In genomic region chr14:32560213-32560857, GRCh38 we compare ENCODE assay signal across 9 cellular contexts.
DNase-seq lines count a peak whose midpoint lies in the region; ATAC-seq and TF ChIP-seq lines count a peak whose summit lies in the region.
"Had no signal": no experiment of that assay in that cellular context is flagged by ENCODE, and none has a peak within 500 bp of the region (broad histone marks: within the 10 kb centered on the region; RNA-seq: fewer than 3 reads in every experiment).

No MANE protein-coding gene starts in this region.

- no peak overlapping the region for H3K27ac Mint-ChIP-seq in activated T-helper 17 cell treated with anti-CD3 and anti-CD28 coated beads, Interleukin-2, amount 50 U/mL, for 72 hours
- H3K27ac Mint-ChIP-seq: IgD-negative memory B cell had no signal

- H3K4me1 ChIP-seq in osteoblast (ENCODE audit: insufficient read depth, low read length): peaks cover 15% of the 10 kb centered on the region

- H3K4me2 ChIP-seq in osteoblast (ENCODE audit: insufficient read depth, low read length): peak overlapping the region; percentile 9

- H3K27ac ChIP-seq in osteoblast (ENCODE audit: low read depth, low read length): no peak overlapping the region

- H3K36me3 Mint-ChIP-seq in activated T-helper 17 cell treated with anti-CD3 and anti-CD28 coated beads, Interleukin-2, amount 50 U/mL, for 72 hours (ENCODE audit: low read depth): no peaks in the 10 kb centered on the region
- H3K36me3 Mint-ChIP-seq: IgD-negative memory B cell had no signal

- no peak overlapping the region for H2AFZ ChIP-seq in osteoblast (ENCODE audit: low read length)

- no peaks in the 10 kb centered on the region for H3K9me3 ChIP-seq in osteoblast (ENCODE audit: low read depth, low read length)

- peak; percentile 50 for DNase-seq in CD1c-positive myeloid dendritic cell (ENCODE audit: extremely low spot score)
- peak; percentile 74 to 87 for DNase-seq in NCI-H524 (lab: John Stamatoyannopoulos, UW)
- DNase-seq in germinal center (ENCODE audit: low spot score): peak; percentile 14
- DNase-seq in osteoblast (ENCODE audit: insufficient read length, low spot score, missing footprints): peak; percentile 58
- DNase-seq in GM19238 (ENCODE audit: insufficient read length, low spot score): no peak

- H4K20me1 ChIP-seq in osteoblast (ENCODE audit: insufficient read depth, low read length): no peaks in the 10 kb centered on the region

- no peaks in the 10 kb centered on the region for H3K79me2 ChIP-seq in osteoblast (ENCODE audit: insufficient read depth, low read length)

- H3K4me1 Mint-ChIP-seq in activated T-helper 17 cell treated with anti-CD3 and anti-CD28 coated beads, Interleukin-2, amount 50 U/mL, for 72 hours: peaks cover 13% of the 10 kb centered on the region
- H3K4me1 Mint-ChIP-seq: IgD-negative memory B cell had no signal

- H3K27me3 ChIP-seq in osteoblast (ENCODE audit: insufficient read depth, low read length): no peaks in the 10 kb centered on the region

- H3K4me3 ChIP-seq in osteoblast (ENCODE audit: insufficient read depth, low read length): no peak overlapping the region

- H3K27me3 Mint-ChIP-seq in activated T-helper 17 cell treated with anti-CD3 and anti-CD28 coated beads, Interleukin-2, amount 50 U/mL, for 72 hours: no peaks in the 10 kb centered on the region
- H3K27me3 Mint-ChIP-seq: IgD-negative memory B cell had no signal

- no peaks in the 10 kb centered on the region for H3K9me3 Mint-ChIP-seq in activated T-helper 17 cell treated with anti-CD3 and anti-CD28 coated beads, Interleukin-2, amount 50 U/mL, for 72 hours

- H3K36me3 ChIP-seq in osteoblast (ENCODE audit: insufficient read depth, low read length): no peaks in the 10 kb centered on the region

- peak; percentile 94 for TF ChIP-seq CTCF in osteoblast (IDR thresholded peaks at IDR 0.05; ENCODE audit: extremely low read depth, low read depth, low read length)

- ATAC-seq in GM18873 (IDR thresholded peaks at IDR 0.05; ENCODE audit: low FRiP score, unreplicated experiment): peak; percentile 75
- ATAC-seq in HG03457 (IDR thresholded peaks at IDR 0.05; ENCODE audit: unreplicated experiment): peak; percentile 74
- ATAC-seq in activated T-helper 17 cell treated with anti-CD3 and anti-CD28 coated beads, Interleukin-2, amount 50 U/mL, for 72 hours (replicated peaks): peak; percentile 67

- no peak overlapping the region for H3K4me3 Mint-ChIP-seq in activated T-helper 17 cell treated with anti-CD3 and anti-CD28 coated beads, Interleukin-2, amount 50 U/mL, for 72 hours
- H3K4me3 Mint-ChIP-seq: IgD-negative memory B cell had no signal
